In the genomic region with DNA sequence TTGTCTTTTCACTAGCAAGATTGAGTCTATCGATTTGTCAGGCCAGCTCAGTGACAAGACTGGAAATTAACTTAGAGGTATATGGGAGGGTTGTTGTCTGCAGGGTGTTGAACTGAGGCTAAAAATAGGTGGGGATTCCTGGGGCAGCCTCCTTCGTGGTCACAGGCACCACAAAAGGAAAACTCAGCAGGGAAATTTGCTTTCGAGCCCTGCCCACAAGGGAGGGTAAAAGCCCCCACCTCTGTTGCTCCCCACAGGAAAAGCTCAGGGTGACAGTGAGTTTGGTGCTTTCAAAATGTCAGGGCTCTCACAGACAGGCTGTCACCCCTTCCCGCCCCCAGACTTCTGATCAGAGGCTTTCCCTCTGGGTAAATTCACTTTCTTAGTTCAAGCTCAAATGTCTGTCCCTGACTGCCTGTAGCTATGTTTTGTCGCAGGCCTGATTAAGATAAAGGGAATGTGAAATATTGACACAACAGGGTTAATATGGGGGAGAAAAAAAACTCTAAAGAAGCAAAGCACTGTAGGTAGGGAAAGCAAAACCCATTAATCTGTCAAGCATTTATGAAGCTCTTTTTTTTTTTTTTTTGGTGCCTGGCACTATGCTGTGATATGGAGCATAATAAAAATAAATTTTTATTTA, we compare ENCODE assay signal across 7 cellular contexts. TPM values are rescaled to one million over a fixed set of nuclear protein-coding genes. Genes with fewer than 3 reads are reported as not detected.
A peak's percentile ranks its signal among the peaks of the same experiment; 100 is the strongest.
DNase-seq lines count a peak whose midpoint lies in the region; ATAC-seq and TF ChIP-seq lines count a peak whose summit lies in the region.

No MANE protein-coding gene starts in this region.

- peak; percentile 61 for ATAC-seq in GM21381 (IDR thresholded peaks at IDR 0.05; ENCODE audit: unreplicated experiment)
- peak; percentile 36 for ATAC-seq in HG03520 (IDR thresholded peaks at IDR 0.05; ENCODE audit: unreplicated experiment)

- H3K4me3 ChIP-seq in uterus = no peak overlapping the region

- no peak for TF ChIP-seq POLR2A in uterus (IDR thresholded peaks at IDR 0.05)

- no peaks in the 10 kb centered on the region for H3K4me1 ChIP-seq in uterus

- intact Hi-C loops in uterus (cut with DNase I; ENCODE audit: low total_unique reads) = loop anchor here (10.0 kb wide), 1 partner anchor 201 kb away; no protein-coding TSS in a partner anchor

- H3K27me3 ChIP-seq in uterus = no peaks in the 10 kb centered on the region

- no peak for TF ChIP-seq CTCF in uterus (IDR thresholded peaks at IDR 0.05)

- no peaks in the 10 kb centered on the region for H3K36me3 ChIP-seq in uterus

- peak; percentile 81 for DNase-seq in activated naive CD4-positive, alpha-beta T cell treated with Interleukin-2 at 50 U/mL for 16 hours
- peak; percentile 66 for DNase-seq in stimulated activated CD8-positive, alpha-beta memory T cell treated with anti-CD3 and anti-CD28 coated beads, Interleukin-12 subunit alpha, Interleukin-12 subunit beta, amount 100 ng/mL, for 4 hours (ENCODE audit: low read depth)
- DNase-seq in NCI-H187 (lab: John Stamatoyannopoulos, UW) (no peak), uterus (no peak), NCI-H2171 (lab: John Stamatoyannopoulos, UW) (no peak)

- no peak overlapping the region for H3K27ac ChIP-seq in uterus

- no peaks in the 10 kb centered on the region for H3K9me3 ChIP-seq in uterus

RNA-seq across cellular contexts. Expression of gene NFKBIA, which starts 11.7 kb away (rescaled TPM):
- total RNA-seq in uterus = 100 to 1,000 TPM; 112 to 387 (median 295) TPM

Comparison
In these comparisons a context has a peak if more than half of its experiments do, and no peak if none do; other contexts are left out.
1. DNase-seq: peak in activated naive CD4-positive, alpha-beta T cell treated with Interleukin-2 at 50 U/mL for 16 hours (single experiment) and stimulated activated CD8-positive, alpha-beta memory T cell treated with anti-CD3 and anti-CD28 coated beads, Interleukin-12 subunit alpha, Interleukin-12 subunit beta, amount 100 ng/mL, for 4 hours (single experiment); none in NCI-H187 (0 of 2), uterus (0 of 2) and NCI-H2171 (single experiment).